ENCODE assay signal across 9 cellular contexts in the genomic region with DNA sequence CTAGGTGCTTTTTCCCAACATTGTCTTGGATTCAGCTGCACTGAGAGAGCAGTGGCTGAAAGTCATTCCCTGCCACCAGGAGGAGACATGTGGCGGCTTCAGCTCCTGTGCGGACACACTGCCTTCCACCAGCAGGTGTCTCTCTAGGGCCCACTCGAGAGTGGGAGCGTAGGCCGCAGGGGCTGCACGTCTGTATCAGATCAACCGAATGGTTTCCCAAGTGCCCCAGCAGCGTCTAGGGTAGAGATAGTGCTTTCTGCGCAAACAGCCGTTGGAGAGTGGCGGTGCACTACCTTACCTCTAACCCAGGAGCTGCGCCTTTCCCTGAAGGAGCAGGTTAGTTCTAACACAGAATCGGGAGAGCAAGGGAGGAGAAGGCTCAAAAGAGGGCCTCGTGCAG. TPM values are rescaled to one million over a fixed set of nuclear protein-coding genes. Genes with fewer than 3 reads are reported as not detected.
A peak's percentile ranks its signal among the peaks of the same experiment; 100 is the strongest.
DNase-seq lines count a peak whose midpoint lies in the region; ATAC-seq and TF ChIP-seq lines count a peak whose summit lies in the region.
"Had no signal": no experiment of that assay in that cellular context is flagged by ENCODE, and none has a peak within 500 bp of the region (broad histone marks: within the 10 kb centered on the region; RNA-seq: fewer than 3 reads in every experiment).

No MANE protein-coding gene starts in this region.

- ATAC-seq in HG02678 (IDR thresholded peaks at IDR 0.05; ENCODE audit: unreplicated experiment) (peak; percentile 70), SK-N-SH treated with all-trans-retinoic acid at 6 μM for 48 hours (peak; percentile 96), GM21515 (IDR thresholded peaks at IDR 0.05; ENCODE audit: unreplicated experiment) (no peak), omental fat pad (ENCODE audit: low FRiP score) (no peak)

- DNase-seq in DMS53 treated with DMSO at 0.1 percent for 48 hours (lab: John Stamatoyannopoulos, UW; ENCODE audit: unreplicated experiment) (peak; percentile 71), amniotic epithelial cell (ENCODE audit: low read depth) (peak; percentile 68), iPS DF 4.7 (ENCODE audit: extremely low read depth, low spot score) (peak; percentile 80), omental fat pad (ENCODE audit: low spot score) (no peak)
- DNase-seq in stimulated activated CD4-positive, alpha-beta T cell treated with anti-CD3 and anti-CD28 coated beads, Interleukin-1b, Interleukin-23, amount 100 ng/mL, for 24 hours (ENCODE audit: low read depth in 4 of 4, low spot score in 1 of 4) = peak in 3 of 4 experiments; percentile 12 to 48 (median 44)

- no peak for TF ChIP-seq CTCF in omental fat pad (IDR thresholded peaks at IDR 0.05)

TF ChIP-seq in SK-N-SH treated with all-trans-retinoic acid at 6 μM for 48 hours, 23 proteins besides CTCF, POLR2A, EP300 and RAD21:
- 0 out of 2 replicates have a peak, but pooled peaks have one; percentile 28 for TF ChIP-seq TCF4 (CRISPR knock-in tag; IDR thresholded peaks at IDR 0.05; ENCODE audit: borderline replicate concordance)
- no peak for TF ChIP-seq SNAI2 (CRISPR knock-in tag; IDR thresholded peaks at IDR 0.05)
TF ChIP-seq in SK-N-SH treated with all-trans-retinoic acid at 6 μM for 48 hours: peak in this region for 1.

RNA-seq across cellular contexts. Expression of a gene that starts 31.7 kb away (rescaled TPM):
- 1 to 10 TPM in 1 of 4 donors, under 1 TPM in 3; 0.12 to 1.4 (median 0.31) TPM for total RNA-seq in omental fat pad
- total RNA-seq: T-helper 2 cell treated with Interferon-gamma antibody and Interleukin-4, amounts not matched to agents 100 ng/mL and 5 ng/mL, for 36 hours had no signal

RNA-seq across cellular contexts. Expression of a gene that starts 53.3 kb away (rescaled TPM):
- total RNA-seq in omental fat pad = 10 to 100 TPM in 1 of 4 donors, 1 to 10 TPM in 3; 1.1 to 12.3 (median 4.4) TPM

RNA-seq across cellular contexts. Expression of a gene that starts 54.8 kb away (rescaled TPM):
- 10 to 100 TPM; 14.8 to 36.9 (median 28.1) TPM for total RNA-seq in omental fat pad

Comparison
In these comparisons a context has a peak if more than half of its experiments do, and no peak if none do; other contexts are left out.
1. ATAC-seq: peak in HG02678 (single experiment) and SK-N-SH treated with all-trans-retinoic acid at 6 μM for 48 hours (single experiment); none in GM21515 (single experiment) and omental fat pad (single experiment).